Comparison of ENCODE assay signal across 1 cellular context in the genomic region with DNA sequence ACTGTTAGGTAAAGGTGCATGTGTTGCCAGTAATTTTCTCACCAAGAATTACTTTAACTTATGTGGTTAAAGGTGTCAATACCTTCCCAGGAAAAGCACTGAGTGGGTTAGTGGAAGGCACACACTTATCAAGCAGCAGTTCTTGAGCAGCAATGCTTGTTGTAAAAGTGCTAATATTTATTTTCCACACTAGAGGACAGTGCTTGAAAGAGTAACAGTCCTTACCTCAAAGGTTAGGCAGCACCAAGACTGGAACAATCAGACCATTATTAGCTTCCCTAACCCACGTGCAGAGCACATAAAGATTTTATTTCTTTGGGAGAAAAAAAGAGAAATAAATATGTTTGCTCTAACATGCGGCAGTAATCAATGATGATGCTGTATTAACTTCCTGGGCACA.
TF ChIP-seq lines count a peak whose summit lies in the region.

No MANE protein-coding gene starts in this region.

TF ChIP-seq in H1, 55 proteins besides CTCF, POLR2A, EP300 and RAD21 (continued from another document):
- no peak for TF ChIP-seq CHD7 (IDR thresholded peaks at IDR 0.05; ENCODE audit: insufficient replicate concordance, low read length)
- TF ChIP-seq MAFK (IDR thresholded peaks at IDR 0.05; ENCODE audit: low read depth, low read length), result no peak
- no peak for TF ChIP-seq KDM4A (IDR thresholded peaks at IDR 0.05; ENCODE audit: low read depth, low read length, severe bottlenecking)
- no peak for TF ChIP-seq SRF (IDR thresholded peaks at IDR 0.05; ENCODE audit: low read depth, low read length)
- TF ChIP-seq CTBP2 (IDR thresholded peaks at IDR 0.05; ENCODE audit: borderline replicate concordance, insufficient read depth, insufficient read length, low read length), result no peak
- no peak for TF ChIP-seq SUZ12 (IDR thresholded peaks at IDR 0.05; ENCODE audit: low read length)
- TF ChIP-seq SP1 (IDR thresholded peaks at IDR 0.05; ENCODE audit: low read depth, low read length), result no peak
- no peak for TF ChIP-seq TCF12 (IDR thresholded peaks at IDR 0.05; ENCODE audit: low read depth, low read length)
- TF ChIP-seq CHD2 (IDR thresholded peaks at IDR 0.05; ENCODE audit: low read length), result no peak
- no peak for TF ChIP-seq TAF7 (optimal IDR thresholded peaks at IDR 0.05; ENCODE audit: borderline replicate concordance, low read depth, low read length)
